In genomic region chr2:238898534-238899281, GRCh38 we compare ENCODE assay signal across 19 cellular contexts. TPM values are rescaled to one million over a fixed set of nuclear protein-coding genes. Genes with fewer than 3 reads are reported as not detected.
DNase-seq lines count a peak whose midpoint lies in the region; TF ChIP-seq lines count a peak whose summit lies in the region.
"Had no signal": no experiment of that assay in that cellular context is flagged by ENCODE, and none has a peak within 500 bp of the region (broad histone marks: within the 10 kb centered on the region; RNA-seq: fewer than 3 reads in every experiment).

No MANE protein-coding gene starts in this region.

- TF ChIP-seq CTCF in chondrocyte (IDR thresholded peaks at IDR 0.05): no peak
- TF ChIP-seq CTCF in osteoblast (IDR thresholded peaks at IDR 0.05; ENCODE audit: extremely low read depth, low read depth, low read length): no peak
- TF ChIP-seq CTCF in suprapubic skin (IDR thresholded peaks at IDR 0.05): no peak

- H3K9me3 ChIP-seq in osteoblast (ENCODE audit: low read depth, low read length) (no peaks in the 10 kb centered on the region), suprapubic skin (no peaks in the 10 kb centered on the region)
- H3K9me3 ChIP-seq in effector memory CD4-positive, alpha-beta T cell (ENCODE audit: control insufficient read depth, low read length): no peaks in the 10 kb centered on the region
- H3K9me3 ChIP-seq: A549 had no signal

- H3K4me3 ChIP-seq in osteoblast (ENCODE audit: insufficient read depth, low read length) (no peak overlapping the region), suprapubic skin (no peak overlapping the region)
- H3K4me3 ChIP-seq in effector memory CD4-positive, alpha-beta T cell (ENCODE audit: insufficient read depth, low read depth, low read length, poor library complexity, severe bottlenecking): no peak overlapping the region
- H3K4me3 ChIP-seq: A549, GM12878, PC-9 had no signal

- peaks cover 34% of the 10 kb centered on the region for H3K4me1 Mint-ChIP-seq in chondrocyte (ENCODE audit: low read depth)

- no peaks in the 10 kb centered on the region for H3K9me3 Mint-ChIP-seq in chondrocyte (ENCODE audit: low read depth)
- H3K9me3 Mint-ChIP-seq: CD8-positive, alpha-beta T cell had no signal

- no peak for TF ChIP-seq EP300 in suprapubic skin (IDR thresholded peaks at IDR 0.05)

- H3K36me3 ChIP-seq in osteoblast (ENCODE audit: insufficient read depth, low read length) (no peaks in the 10 kb centered on the region), suprapubic skin (no peaks in the 10 kb centered on the region)
- H3K36me3 ChIP-seq in effector memory CD4-positive, alpha-beta T cell (ENCODE audit: control insufficient read depth, insufficient read depth, low read length): no peaks in the 10 kb centered on the region

- H3K27ac ChIP-seq in osteoblast (ENCODE audit: low read depth, low read length) (no peak overlapping the region), suprapubic skin (peak overlapping the region; percentile 11)
- H3K27ac ChIP-seq in effector memory CD4-positive, alpha-beta T cell (ENCODE audit: insufficient read depth, low read length, poor library complexity, severe bottlenecking): no peak overlapping the region
- H3K27ac ChIP-seq: A549, KMS-11, PC-9, RWPE1 had no signal

- WGBS in suprapubic skin: 80% methylated on average over 13 of the region's 22 CpGs

- peaks cover 10% of the 10 kb centered on the region for H3K79me2 ChIP-seq in osteoblast (ENCODE audit: insufficient read depth, low read length)

- peaks cover 13% of the 10 kb centered on the region for H4K20me1 ChIP-seq in osteoblast (ENCODE audit: insufficient read depth, low read length)

- H3K27me3 Mint-ChIP-seq in chondrocyte (ENCODE audit: low read depth): no peaks in the 10 kb centered on the region

- H2AFZ ChIP-seq in osteoblast (ENCODE audit: low read length): no peak overlapping the region
- H2AFZ ChIP-seq: PC-9 had no signal

- in situ Hi-C loops in G401 (cut with HindIII; ENCODE audit: low sequenced_read_pairs): no loop called here

- H3K36me3 Mint-ChIP-seq in chondrocyte (ENCODE audit: low read depth): no peaks in the 10 kb centered on the region
- H3K36me3 Mint-ChIP-seq: CD8-positive, alpha-beta T cell had no signal

- no peak overlapping the region for H3K27ac Mint-ChIP-seq in chondrocyte (ENCODE audit: unreplicated experiment)
- H3K27ac Mint-ChIP-seq: CD8-positive, alpha-beta T cell had no signal

- H3K4me3 Mint-ChIP-seq in chondrocyte (ENCODE audit: unreplicated experiment): no peak overlapping the region
- H3K4me3 Mint-ChIP-seq: CD8-positive, alpha-beta T cell had no signal

- no peaks in the 10 kb centered on the region for H3K27me3 ChIP-seq in osteoblast (ENCODE audit: insufficient read depth, low read length)
- H3K27me3 ChIP-seq in suprapubic skin: peaks cover 4% of the 10 kb centered on the region
- H3K27me3 ChIP-seq in effector memory CD4-positive, alpha-beta T cell (replicated peaks; ENCODE audit: control insufficient read depth, insufficient read depth, low read length, poor library complexity, severe bottlenecking): no peaks in the 10 kb centered on the region

- DNase-seq in G401 (ENCODE audit: low spot score) (peak; percentile 27), chondrocyte (ENCODE audit: low spot score) (peak; percentile 75), osteoblast (ENCODE audit: insufficient read length, low spot score, missing footprints) (peak; percentile 58), suprapubic skin (ENCODE audit: low spot score in 2 of 2) (no peak), SK-N-DZ (ENCODE audit: low spot score) (no peak)
- DNase-seq in stimulated activated CD4-positive, alpha-beta T cell treated with anti-CD3 and anti-CD28 coated beads, Interleukin-4, amount 100 ng/mL, for 1 hour: no peak
- DNase-seq in effector memory CD4-positive, alpha-beta T cell: no peak
- DNase-seq: Calu3; CD8-positive, alpha-beta T cell; NCI-H1417; NCI-H1930; NCI-H345; NCI-H526; PC-9 had no signal

- H3K4me1 ChIP-seq in osteoblast (ENCODE audit: insufficient read depth, low read length) (peaks cover 13% of the 10 kb centered on the region), suprapubic skin (peaks cover 25% of the 10 kb centered on the region)
- H3K4me1 ChIP-seq in effector memory CD4-positive, alpha-beta T cell (ENCODE audit: control insufficient read depth, insufficient read depth, low read length, poor library complexity, severe bottlenecking): no peaks in the 10 kb centered on the region
- H3K4me1 ChIP-seq: A549 had no signal

- TF ChIP-seq POLR2A in suprapubic skin (IDR thresholded peaks at IDR 0.05): no peak

- no peak overlapping the region for H3K4me2 ChIP-seq in osteoblast (ENCODE audit: insufficient read depth, low read length)
- H3K4me2 ChIP-seq: A549, KMS-11, PC-9 had no signal

RNA-seq across cellular contexts. Expression of gene TWIST2, which starts 50.8 kb away (rescaled TPM):
- 17.1 and 33.3 TPM in 2 replicates for total RNA-seq in G401 (2014; rRNA removed; shearing (Covaris generic))
- total RNA-seq in chondrocyte: 1.8 to 9.1 TPM (median 2.4 TPM) in 3 replicates
- 9.4 TPM in 2 replicates for total RNA-seq in osteoblast
- 10 to 100 TPM; 14.7 to 72.7 (median 30.4) TPM for total RNA-seq in suprapubic skin
- polyA plus RNA-seq in SK-N-DZ (2014; cell fraction: cytosol; rRNA removed): not detected in 2 replicates
- polyA plus RNA-seq in SK-N-DZ (2014; cell fraction: nucleus; rRNA removed): not detected in 2 replicates
- total RNA-seq: Calu3; CD8-positive, alpha-beta T cell; GM12878; HT-29 had no signal
- polyA plus RNA-seq: GM12878 had no signal

Comparison
In these comparisons a context has a peak if more than half of its experiments do, and no peak if none do; other contexts are left out.
1. DNase-seq: peak in G401 (single experiment), chondrocyte (single experiment) and osteoblast (single experiment); none in suprapubic skin (0 of 2), SK-N-DZ (single experiment), stimulated activated CD4-positive, alpha-beta T cell treated with anti-CD3 and anti-CD28 coated beads, Interleukin-4, amount 100 ng/mL, for 1 hour (single experiment) and effector memory CD4-positive, alpha-beta T cell (0 of 3).